14 cellular contexts compared by ENCODE assay signal in genomic region chr5:34905564-34905963, GRCh38. TPM values are rescaled to one million over a fixed set of nuclear protein-coding genes. Genes with fewer than 3 reads are reported as not detected.
DNase-seq lines count a peak whose midpoint lies in the region; ATAC-seq and TF ChIP-seq lines count a peak whose summit lies in the region.
"Had no signal": no experiment of that assay in that cellular context is flagged by ENCODE, and none has a peak within 500 bp of the region (broad histone marks: within the 10 kb centered on the region; RNA-seq: fewer than 3 reads in every experiment).

No MANE protein-coding gene starts in this region.

- no peak overlapping the region for H3K4me3 Mint-ChIP-seq in osteocyte (ENCODE audit: unreplicated experiment)
- H3K4me3 Mint-ChIP-seq: B cell; stimulated activated naive B cell treated with anti-CD40 and anti-IgM and Interleukin-4, amounts not matched to agents 10 μg/mL and 1 μg/mL and 100 μg/mL, for 72 hours had no signal

- TF ChIP-seq CTCF in dorsolateral prefrontal cortex (IDR thresholded peaks at IDR 0.05 in 54 of 56, conservative IDR thresholded peaks at IDR 0.05 in 2 of 56; ENCODE audit: low read depth in 1 of 56, partially characterized antibody in 56 of 56) (peak in 51 of 56 donors; percentile 18 to 57 (median 34)), osteocyte (IDR thresholded peaks at IDR 0.05) (peak; percentile 70)

- H3K27ac Mint-ChIP-seq in osteocyte (ENCODE audit: unreplicated experiment): no peak overlapping the region
- H3K27ac Mint-ChIP-seq: B cell; stimulated activated naive B cell treated with anti-CD40 and anti-IgM and Interleukin-4, amounts not matched to agents 10 μg/mL and 1 μg/mL and 100 μg/mL, for 72 hours had no signal

- ATAC-seq in HG02938 (IDR thresholded peaks at IDR 0.05; ENCODE audit: unreplicated experiment): no peak
- ATAC-seq: stimulated activated naive B cell treated with anti-CD40 and anti-IgM and Interleukin-4, amounts not matched to agents 10 μg/mL and 1 μg/mL and 100 μg/mL, for 72 hours had no signal

- intact Hi-C loops in dorsolateral prefrontal cortex (cut with DNase I): no loop called here

- peaks cover 17% of the 10 kb centered on the region for H3K36me3 Mint-ChIP-seq in osteocyte (ENCODE audit: unreplicated experiment)

- H3K27me3 ChIP-seq in dorsolateral prefrontal cortex: no peaks in the 10 kb centered on the region

- no peaks in the 10 kb centered on the region for H3K27me3 Mint-ChIP-seq in osteocyte (ENCODE audit: unreplicated experiment)
- H3K27me3 Mint-ChIP-seq: B cell; stimulated activated naive B cell treated with anti-CD40 and anti-IgM and Interleukin-4, amounts not matched to agents 10 μg/mL and 1 μg/mL and 100 μg/mL, for 72 hours had no signal

- no peaks in the 10 kb centered on the region for H3K4me1 Mint-ChIP-seq in osteocyte (ENCODE audit: unreplicated experiment)
- H3K4me1 Mint-ChIP-seq: B cell; stimulated activated naive B cell treated with anti-CD40 and anti-IgM and Interleukin-4, amounts not matched to agents 10 μg/mL and 1 μg/mL and 100 μg/mL, for 72 hours had no signal

- no peak overlapping the region for H3K27ac ChIP-seq in dorsolateral prefrontal cortex
- H3K27ac ChIP-seq: skin epidermis had no signal

- H3K9me3 Mint-ChIP-seq in osteocyte (ENCODE audit: unreplicated experiment): no peaks in the 10 kb centered on the region
- H3K9me3 Mint-ChIP-seq: stimulated activated naive B cell treated with anti-CD40 and anti-IgM and Interleukin-4, amounts not matched to agents 10 μg/mL and 1 μg/mL and 100 μg/mL, for 72 hours had no signal

- H3K4me3 ChIP-seq in dorsolateral prefrontal cortex: no peak overlapping the region
- H3K4me3 ChIP-seq: lung, skin epidermis had no signal

- peak; percentile 20 for DNase-seq in NCI-H510A treated with DMSO at 0.1 percent for 48 hours (lab: John Stamatoyannopoulos, UW)
- DNase-seq in NCI-H510A (lab: John Stamatoyannopoulos, UW): no peak
- peak; percentile 19 for DNase-seq in NCI-H446 treated with DMSO at 0.1 percent for 48 hours (lab: John Stamatoyannopoulos, UW)
- no peak for DNase-seq in dorsolateral prefrontal cortex
- DNase-seq in osteocyte (ENCODE audit: extremely low spot score, unreplicated experiment): no peak
- DNase-seq in activated naive CD4-positive, alpha-beta T cell treated with anti-CD3 and anti-CD28 coated beads, Interleukin-2, amount 50 U/mL, for 16 hours: no peak
- DNase-seq in stimulated activated CD4-positive, alpha-beta T cell treated with anti-CD3 and anti-CD28 coated beads, Interleukin-4, amount 100 ng/mL, for 1 hour: no peak
- DNase-seq: activated gamma-delta T cell; NCI-H345; stimulated activated naive B cell treated with anti-CD40 and anti-IgM and Interleukin-4, amounts not matched to agents 10 μg/mL and 1 μg/mL and 100 μg/mL, for 72 hours had no signal

RNA-seq across cellular contexts. Expression of gene RAD1, which starts 9.7 kb away (rescaled TPM):
- total RNA-seq in dorsolateral prefrontal cortex (10 to 100 TPM; 11.2 to 31.2 (median 21.8) TPM), osteocyte (17.1 and 19.5 TPM in 2 replicates)

RNA-seq across cellular contexts. Expression of gene BRIX1, which starts 9.9 kb away (rescaled TPM):
- total RNA-seq in dorsolateral prefrontal cortex: 10 to 100 TPM in 119 of 120 experiments, 1 to 10 TPM in 1; 9.9 to 27.7 (median 18.0) TPM
- 18.7 and 20.2 TPM in 2 replicates for total RNA-seq in osteocyte

RNA-seq across cellular contexts. Expression of gene DNAJC21, which starts 23.8 kb away (rescaled TPM):
- total RNA-seq in dorsolateral prefrontal cortex (10 to 100 TPM; 26.8 to 56.6 (median 37.3) TPM), osteocyte (37.5 and 39.5 TPM in 2 replicates)

Comparison
In these comparisons a context has a peak if more than half of its experiments do, and no peak if none do; other contexts are left out.
1. DNase-seq: peak in NCI-H510A treated with DMSO at 0.1 percent for 48 hours (single experiment) and NCI-H446 treated with DMSO at 0.1 percent for 48 hours (single experiment); none in NCI-H510A (single experiment), dorsolateral prefrontal cortex (0 of 10), osteocyte (single experiment), activated naive CD4-positive, alpha-beta T cell treated with anti-CD3 and anti-CD28 coated beads, Interleukin-2, amount 50 U/mL, for 16 hours (single experiment) and stimulated activated CD4-positive, alpha-beta T cell treated with anti-CD3 and anti-CD28 coated beads, Interleukin-4, amount 100 ng/mL, for 1 hour (single experiment).